11 cellular contexts compared by ENCODE assay signal in the genomic region with DNA sequence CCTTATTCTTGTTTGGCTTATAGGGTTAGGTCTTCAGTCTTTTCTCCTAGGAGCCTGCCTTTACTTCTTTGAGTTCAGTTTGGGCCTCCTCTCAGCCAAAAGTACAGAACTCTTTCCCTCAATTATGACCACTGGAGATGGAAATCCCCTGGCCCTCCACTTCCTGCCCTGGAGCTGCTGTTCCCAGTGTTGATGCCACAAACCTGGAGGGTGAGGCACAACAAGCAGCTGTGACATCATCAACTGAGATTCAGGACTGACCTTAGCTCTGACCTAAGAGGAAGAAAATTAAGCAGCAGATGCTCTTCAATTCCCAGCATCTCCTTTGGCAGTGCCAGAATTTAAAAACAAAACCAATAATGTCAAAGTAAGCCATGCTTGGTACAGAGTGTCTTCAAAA. TPM values are rescaled to one million over a fixed set of nuclear protein-coding genes. Genes with fewer than 3 reads are reported as not detected.
DNase-seq lines count a peak whose midpoint lies in the region; ATAC-seq, FAIRE-seq and TF ChIP-seq lines count a peak whose summit lies in the region.
"Had no signal": no experiment of that assay in that cellular context is flagged by ENCODE, and none has a peak within 500 bp of the region (broad histone marks: within the 10 kb centered on the region; RNA-seq: fewer than 3 reads in every experiment).

No MANE protein-coding gene starts in this region.

- H3K9me2 ChIP-seq in SK-N-SH, result no peaks in the 10 kb centered on the region

- H3K9me3 ChIP-seq in SK-N-SH (no peaks in the 10 kb centered on the region), H9 (ENCODE audit: control insufficient read depth, low read depth, low read length) (no peaks in the 10 kb centered on the region)
- H3K9me3 ChIP-seq: esophagus squamous epithelium had no signal

- peak; percentile 65 for FAIRE-seq in GM12892 (lab: Jason Lieb, UNC)
- FAIRE-seq: GM18507 had no signal

- H2BK120ac ChIP-seq in H9 (ENCODE audit: low read depth, low read length, poor library complexity, severe bottlenecking), result no peak overlapping the region

- H3K9me3 Mint-ChIP-seq in activated T-helper 2 cell treated with anti-CD3 and anti-CD28 coated beads, Interferon-gamma antibody, Interleukin-2, Interleukin-4, amounts not matched to agents 10 μg/mL and 5 μg/mL and 100 μg/mL, durations not matched to agents 14 hours and 24 hours and 36 hours, result no peaks in the 10 kb centered on the region
- H3K9me3 Mint-ChIP-seq in natural killer cell, result no peaks in the 10 kb centered on the region
- no peaks in the 10 kb centered on the region for H3K9me3 Mint-ChIP-seq in H9
- H3K9me3 Mint-ChIP-seq: central memory CD8-positive, alpha-beta T cell had no signal

- H3K79me2 ChIP-seq in SK-N-SH (ENCODE audit: insufficient read depth), result peaks cover 5% of the 10 kb centered on the region; the same call in 1 of the 2 replicates
- 0 out of 2 replicates have a peak, but pooled peaks cover 2% of the 10 kb centered on the region for H3K79me2 ChIP-seq in H9 (ENCODE audit: insufficient read depth, low read length)

- H3K79me1 ChIP-seq in H9 (ENCODE audit: insufficient read depth, low read depth, low read length, poor library complexity, severe bottlenecking), result no peaks in the 10 kb centered on the region

- H2BK12ac ChIP-seq in H9 (ENCODE audit: insufficient read length, low read depth, low read length), result no peak overlapping the region

- TF ChIP-seq POLR2A in GM12892 (IDR thresholded peaks at IDR 0.05; ENCODE audit: low read depth, low read length), result no peak

- H4K20me1 ChIP-seq in SK-N-SH (ENCODE audit: insufficient read depth) (peaks cover 14% of the 10 kb centered on the region; the same call in 1 of the 2 replicates), H9 (ENCODE audit: control insufficient read depth, insufficient read depth, insufficient read length) (no peaks in the 10 kb centered on the region)

- no peak overlapping the region; a peak in 1 of 4 replicates for H3K4me3 ChIP-seq in SK-N-SH (ENCODE audit: low read depth in 2 of 2, low read length in 1 of 2)
- H3K4me3 ChIP-seq: esophagus squamous epithelium had no signal

- no peak overlapping the region for H2BK5ac ChIP-seq in H9 (ENCODE audit: insufficient read length, low read length)

- H3K27me3 Mint-ChIP-seq in activated T-helper 2 cell treated with anti-CD3 and anti-CD28 coated beads, Interferon-gamma antibody, Interleukin-2, Interleukin-4, amounts not matched to agents 10 μg/mL and 5 μg/mL and 100 μg/mL, durations not matched to agents 14 hours and 24 hours and 36 hours (ENCODE audit: low read depth), result peaks cover 18% of the 10 kb centered on the region
- H3K27me3 Mint-ChIP-seq in natural killer cell (ENCODE audit: low read depth in 2 of 2), result peaks cover 38 to 56% of the 10 kb centered on the region in 2 donors
- peaks cover 38% of the 10 kb centered on the region for H3K27me3 Mint-ChIP-seq in H9 (ENCODE audit: low read depth)

- peaks cover 54% of the 10 kb centered on the region for H3K4me1 Mint-ChIP-seq in activated T-helper 2 cell treated with anti-CD3 and anti-CD28 coated beads, Interferon-gamma antibody, Interleukin-2, Interleukin-4, amounts not matched to agents 10 μg/mL and 5 μg/mL and 100 μg/mL, durations not matched to agents 14 hours and 24 hours and 36 hours (ENCODE audit: low read depth)
- peaks cover 28 to 43% of the 10 kb centered on the region in 2 donors for H3K4me1 Mint-ChIP-seq in natural killer cell
- H3K4me1 Mint-ChIP-seq in H9, result peaks cover 17 to 29% of the 10 kb centered on the region in 2 experiments

- 0 out of 2 replicates have a peak overlapping the region, but pooled peaks have one; percentile 96 for H3K4me2 ChIP-seq in SK-N-SH
- no peak overlapping the region for H3K4me2 ChIP-seq in H9 (ENCODE audit: insufficient read depth, insufficient read length, low read length)

- no peak overlapping the region for H3K4ac ChIP-seq in H9 (ENCODE audit: low read depth, low read length)

- no peak overlapping the region for H3K23ac ChIP-seq in H9 (ENCODE audit: insufficient read length, low read depth, low read length)

- H3K27ac Mint-ChIP-seq in activated T-helper 2 cell treated with anti-CD3 and anti-CD28 coated beads, Interferon-gamma antibody, Interleukin-2, Interleukin-4, amounts not matched to agents 10 μg/mL and 5 μg/mL and 100 μg/mL, durations not matched to agents 14 hours and 24 hours and 36 hours, result no peak overlapping the region
- H3K27ac Mint-ChIP-seq in natural killer cell, result no peak overlapping the region
- no peak overlapping the region for H3K27ac Mint-ChIP-seq in H9

- no peak for TF ChIP-seq RAD21 in SK-N-SH (IDR thresholded peaks at IDR 0.05; ENCODE audit: low read length)

- POLR2A ChIA-PET in SK-N-SH (lab: Yijun Ruan, JAX), result interaction anchor here (1.2 kb wide), 1 partner anchor 40 kb away, joined by 3 read pairs; no protein-coding TSS in a partner anchor

- H3K4me1 ChIP-seq in SK-N-SH (ENCODE audit: control insufficient read depth in 1 of 2, insufficient read depth in 2 of 2, low read depth in 1 of 2, low read length in 1 of 2), result peaks cover 18 to 33% of the 10 kb centered on the region in 2 experiments; a peak in 3 of 4 replicates
- peaks cover 2% of the 10 kb centered on the region; the same call in 1 of the 2 replicates for H3K4me1 ChIP-seq in H9 (ENCODE audit: insufficient read depth, low read length)

- H3K27ac ChIP-seq in SK-N-SH (ENCODE audit: low read depth in 2 of 2, low read length in 1 of 2) (no peak overlapping the region), H9 (ENCODE audit: insufficient read length, low read depth, low read length) (no peak overlapping the region)
- H3K27ac ChIP-seq: esophagus squamous epithelium had no signal

- TF ChIP-seq CTCF in SK-N-SH (IDR thresholded peaks at IDR 0.05) (no peak), natural killer cell (IDR thresholded peaks at IDR 0.05) (no peak), H9 (conservative IDR thresholded peaks at IDR 0.05) (no peak)

- H4K8ac ChIP-seq in H9 (replicated peaks; ENCODE audit: insufficient read length, low read depth, low read length), result no peak overlapping the region

- H3K27me3 ChIP-seq in SK-N-SH (ENCODE audit: insufficient read depth) (no peaks in the 10 kb centered on the region), H9 (ENCODE audit: insufficient read depth, low read length) (peaks cover 13% of the 10 kb centered on the region; the same call in 1 of the 2 replicates)

- peak overlapping the region; percentile 92 for H3K4me3 Mint-ChIP-seq in activated T-helper 2 cell treated with anti-CD3 and anti-CD28 coated beads, Interferon-gamma antibody, Interleukin-2, Interleukin-4, amounts not matched to agents 10 μg/mL and 5 μg/mL and 100 μg/mL, durations not matched to agents 14 hours and 24 hours and 36 hours (ENCODE audit: low read depth)
- peak overlapping the region; percentile 7 for H3K4me3 Mint-ChIP-seq in natural killer cell
- H3K4me3 Mint-ChIP-seq in H9, result no peak overlapping the region; a peak in 2 of 5 replicates
- H3K4me3 Mint-ChIP-seq: central memory CD8-positive, alpha-beta T cell had no signal

- intact Hi-C loops in activated T-helper 2 cell treated with anti-CD3 and anti-CD28 coated beads, Interferon-gamma antibody, Interleukin-2, Interleukin-4, amounts not matched to agents 10 μg/mL and 5 μg/mL and 100 μg/mL, durations not matched to agents 14 hours and 24 hours and 36 hours (cut with micrococcal nuclease), result loop anchor here (5.0 kb wide), 3 partner anchors 113 to 632 kb away; no protein-coding TSS in a partner anchor
- intact Hi-C loops in natural killer cell (cut with micrococcal nuclease), result loop anchor here (5.0 kb wide), 1 partner anchor 302 kb away; a partner anchor contains a TSS

- CTCF ChIA-PET in SK-N-SH (lab: Yijun Ruan, JAX), result interaction anchor here (1.3 to 13.4 kb wide), 5 partner anchors 9 to 367 kb away, joined by 3 to 240 read pairs (median 6); no protein-coding TSS in a partner anchor

- H2BK20ac ChIP-seq in H9 (ENCODE audit: low read depth, low read length, poor library complexity, severe bottlenecking), result no peak overlapping the region

- H3K9ac ChIP-seq in SK-N-SH (no peak overlapping the region), H9 (ENCODE audit: extremely low read depth, insufficient read length, low read length) (no peak overlapping the region)

- DNase-seq in SK-N-SH (no peak), GM12892 (ENCODE audit: insufficient read length) (no peak), natural killer cell (no peak), COLO829 (ENCODE audit: low spot score) (no peak), H4 (ENCODE audit: low spot score) (no peak), H9 (no peak)
- DNase-seq in activated T-helper 2 cell treated with anti-CD3 and anti-CD28 coated beads, Interferon-gamma antibody, Interleukin-2, Interleukin-4, amounts not matched to agents 10 μg/mL and 5 μg/mL and 100 μg/mL, durations not matched to agents 14 hours and 24 hours and 36 hours (ENCODE audit: low spot score), result no peak
- DNase-seq: esophagus squamous epithelium had no signal

- peaks cover 46% of the 10 kb centered on the region for H3K36me3 Mint-ChIP-seq in activated T-helper 2 cell treated with anti-CD3 and anti-CD28 coated beads, Interferon-gamma antibody, Interleukin-2, Interleukin-4, amounts not matched to agents 10 μg/mL and 5 μg/mL and 100 μg/mL, durations not matched to agents 14 hours and 24 hours and 36 hours (ENCODE audit: low read depth)
- no peaks in the 10 kb centered on the region for H3K36me3 Mint-ChIP-seq in natural killer cell
- H3K36me3 Mint-ChIP-seq in H9 (ENCODE audit: insufficient read depth in 1 of 3, low read depth in 3 of 3), result no peaks in the 10 kb centered on the region

- no peak overlapping the region for H2AFZ ChIP-seq in SK-N-SH (ENCODE audit: low read depth)
- no peak overlapping the region for H2AFZ ChIP-seq in H9 (ENCODE audit: low read length)

- no peak overlapping the region for H3K56ac ChIP-seq in H9 (ENCODE audit: insufficient read length, low read depth, low read length)

- TF ChIP-seq EP300 in SK-N-SH (IDR thresholded peaks at IDR 0.05; ENCODE audit: borderline replicate concordance in 1 of 2, low read depth in 1 of 2, low read length in 1 of 2), result no peak

- H3K18ac ChIP-seq in H9 (ENCODE audit: insufficient read length, low read depth, low read length), result no peak overlapping the region

- no peak overlapping the region for H3T11ph ChIP-seq in H9 (ENCODE audit: low read length)

- H4K91ac ChIP-seq in H9 (ENCODE audit: insufficient read length, low read depth, low read length), result no peak overlapping the region

- H2AK5ac ChIP-seq in H9 (ENCODE audit: insufficient read length, low read length), result no peak overlapping the region

- no peak overlapping the region for H4K5ac ChIP-seq in H9 (ENCODE audit: insufficient read length, low read depth, low read length)

- H3K36me3 ChIP-seq in SK-N-SH (replicated peaks in 1 of 2; ENCODE audit: control insufficient read depth in 1 of 2, insufficient read depth in 2 of 2, low read length in 1 of 2), result no peaks in the 10 kb centered on the region
- H3K36me3 ChIP-seq: esophagus squamous epithelium had no signal

- no peaks in the 10 kb centered on the region for H3F3A ChIP-seq in SK-N-SH (replicated peaks; ENCODE audit: insufficient read depth)

- H3K23me2 ChIP-seq in H9 (ENCODE audit: insufficient read length, low read depth, low read length, poor library complexity, severe bottlenecking), result peaks cover 25% of the 10 kb centered on the region

- ATAC-seq in SK-N-SH treated with all-trans-retinoic acid at 6 μM for 48 hours (no peak), natural killer cell (no peak)

- no peak overlapping the region for H3K14ac ChIP-seq in H9 (ENCODE audit: insufficient read depth, low read length)

- H2BK15ac ChIP-seq in H9 (ENCODE audit: low read depth, low read length), result no peak overlapping the region

RNA-seq across cellular contexts. Expression of a gene that starts 3.0 kb away (rescaled TPM):
- 4.9 and 7.8 TPM in 2 replicates for polyA plus RNA-seq in SK-N-SH (2012; rRNA removed)
- 3.2 and 5.2 TPM in 2 replicates for polyA plus RNA-seq in SK-N-SH (2012; cell fraction: cytosol; rRNA removed)
- polyA plus RNA-seq in SK-N-SH (2012; cell fraction: nucleus; rRNA removed), result 14.8 and 16.0 TPM in 2 replicates
- 1.5 TPM for polyA plus RNA-seq in GM12892 (2012; ENCODE audit: missing spikeins)
- total RNA-seq in activated T-helper 2 cell treated with anti-CD3 and anti-CD28 coated beads, Interferon-gamma antibody, Interleukin-2, Interleukin-4, amounts not matched to agents 10 μg/mL and 5 μg/mL and 100 μg/mL, durations not matched to agents 14 hours and 24 hours and 36 hours, result 32.9 and 33.1 TPM in 2 replicates
- total RNA-seq in natural killer cell, result 1 to 10 TPM in 2 of 3 donors, under 1 TPM in 1; 0.65 to 1.7 (median 1.1) TPM
- total RNA-seq in H4 (2014; rRNA removed; shearing (Covaris generic)), result 1.2 and 3.2 TPM in 2 replicates
- 5.3 and 5.5 TPM in 2 replicates for total RNA-seq in H9 (2021)

Comparison
In these comparisons a context has a peak if more than half of its experiments do, and no peak if none do; other contexts are left out.
1. H3K4me3 Mint-ChIP-seq: peak in activated T-helper 2 cell treated with anti-CD3 and anti-CD28 coated beads, Interferon-gamma antibody, Interleukin-2, Interleukin-4, amounts not matched to agents 10 μg/mL and 5 μg/mL and 100 μg/mL, durations not matched to agents 14 hours and 24 hours and 36 hours (single experiment) and natural killer cell (single experiment); none in H9 (0 of 2).